Comparison of ENCODE assay signal across 8 cellular contexts in the genomic region with DNA sequence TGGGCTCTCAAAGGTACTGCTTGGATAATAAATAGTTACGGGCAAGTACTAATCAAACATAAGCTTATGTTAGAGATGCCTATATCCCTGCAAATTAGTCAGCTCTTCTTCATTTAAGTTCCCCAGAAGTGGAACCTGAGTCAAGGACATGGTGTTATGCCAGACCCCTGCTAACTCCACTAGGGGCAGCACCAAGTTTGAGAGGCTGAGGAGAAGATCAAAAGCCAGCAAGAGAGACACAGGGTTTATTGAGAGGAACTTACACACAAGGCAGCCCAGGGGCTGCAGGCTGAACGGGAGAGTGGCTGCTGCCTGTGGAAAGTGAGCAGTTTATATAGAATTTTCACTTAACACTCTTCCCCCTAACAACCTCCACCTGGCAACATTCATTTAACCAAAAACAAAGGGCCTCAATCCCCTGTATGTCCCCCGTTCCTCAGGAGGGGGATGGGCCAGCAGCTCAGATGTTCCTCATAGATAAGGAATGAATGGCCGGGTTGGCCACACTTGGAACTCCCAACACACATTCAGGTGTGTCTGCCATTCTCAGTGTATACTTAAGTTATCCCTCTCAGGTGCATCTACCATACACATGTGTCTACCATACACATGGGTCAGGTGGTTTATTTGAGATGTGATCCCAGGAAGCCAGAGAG.
A peak's percentile ranks its signal among the peaks of the same experiment; 100 is the strongest.
DNase-seq lines count a peak whose midpoint lies in the region; ATAC-seq, FAIRE-seq and TF ChIP-seq lines count a peak whose summit lies in the region.

No MANE protein-coding gene starts in this region.

- H3K9me2 ChIP-seq in HCT116 (ENCODE audit: insufficient read depth), result no peaks in the 10 kb centered on the region

- H3K4me2 ChIP-seq in HCT116 (ENCODE audit: low read length), result no peak overlapping the region
- no peak overlapping the region for H3K4me2 ChIP-seq in keratinocyte (ENCODE audit: control insufficient read depth, extremely low read depth, insufficient read depth, low read depth, low read length)

- DNase-seq in D721Med (ENCODE audit: insufficient read length, low spot score), result no peak
- DNase-seq in HCT116 (ENCODE audit: low read depth, low spot score), result no peak
- peak; percentile 21 for DNase-seq in SW480 (ENCODE audit: low spot score)
- no peak for DNase-seq in keratinocyte (ENCODE audit: low read depth, low spot score)
- no peak for DNase-seq in NCI-H510A (lab: John Stamatoyannopoulos, UW)
- DNase-seq in substantia nigra (lab: John Stamatoyannopoulos, UW), result no peak
- no peak for DNase-seq in thyroid gland

- FAIRE-seq in D721Med (lab: Jason Lieb, UNC) (no peak), keratinocyte (lab: Jason Lieb, UNC) (no peak)

- no peak for TF ChIP-seq POLR2A in HCT116 (IDR thresholded peaks at IDR 0.05; ENCODE audit: borderline replicate concordance, extremely low read depth, insufficient read depth, insufficient read length)
- TF ChIP-seq POLR2A in thyroid gland (IDR thresholded peaks at IDR 0.05), result no peak

- H3K27me3 ChIP-seq in HCT116 (ENCODE audit: insufficient read depth, low read length) (no peaks in the 10 kb centered on the region; the same call in 1 of the 2 replicates), keratinocyte (ENCODE audit: control insufficient read depth, extremely low read depth, insufficient read depth, low read length) (no peaks in the 10 kb centered on the region), thyroid gland (no peaks in the 10 kb centered on the region)

- RAD21 ChIA-PET in HCT116 (lab: Charles Lee; ENCODE audit: low non-redundant PET in 1 of 2, low total read pairs in 2 of 2, uncharacterized antibody in 2 of 2, unreplicated experiment in 2 of 2), result no interaction called here

- H3K4me3 ChIP-seq in HCT116 (replicated peaks in 1 of 2; ENCODE audit: low read depth in 1 of 2, low read length in 2 of 2) (no peak overlapping the region), keratinocyte (ENCODE audit: control insufficient read depth in 2 of 3, extremely low read depth in 1 of 3, insufficient read depth in 2 of 3, low read depth in 1 of 3, low read length in 3 of 3) (no peak overlapping the region), thyroid gland (replicated peaks in 1 of 3) (no peak overlapping the region)

- dilution Hi-C loops in keratinocyte (cut with MboI; ENCODE audit: extremely low pct_ligation_motif_present, low sequenced_read_pairs), result no loop called here

- no peaks in the 10 kb centered on the region for H3K9me3 ChIP-seq in HCT116 (ENCODE audit: control insufficient read depth in 1 of 2, insufficient read depth in 1 of 2, low read depth in 1 of 2, low read length in 2 of 2)
- no peaks in the 10 kb centered on the region for H3K9me3 ChIP-seq in keratinocyte (ENCODE audit: control insufficient read depth, low read depth, low read length)
- no peaks in the 10 kb centered on the region for H3K9me3 ChIP-seq in thyroid gland

- no peak overlapping the region for H3K27ac ChIP-seq in HCT116 (ENCODE audit: low read depth, low read length)
- no peak overlapping the region for H3K27ac ChIP-seq in keratinocyte (ENCODE audit: control insufficient read depth, insufficient read depth, low read length)
- no peak overlapping the region for H3K27ac ChIP-seq in substantia nigra (ENCODE audit: low read depth, low read length, poor library complexity, severe bottlenecking)
- H3K27ac ChIP-seq in thyroid gland, result peak overlapping the region in 1 of 3 donors; percentile 30

- H3K9ac ChIP-seq in HCT116 (ENCODE audit: low read length) (no peak overlapping the region), keratinocyte (ENCODE audit: control insufficient read depth, extremely low read depth, insufficient read depth, low read length) (no peak overlapping the region)

- H2AFZ ChIP-seq in HCT116 (ENCODE audit: low read depth, low read length, poor library complexity, severe bottlenecking) (no peak overlapping the region), keratinocyte (ENCODE audit: control insufficient read depth, low read length) (no peak overlapping the region)

- intact Hi-C loops in HCT116 (cut with micrococcal nuclease) (no loop called here), thyroid gland (cut with DNase I) (no loop called here)

- H3K4me1 ChIP-seq in HCT116 (ENCODE audit: control insufficient read depth in 1 of 2, insufficient read depth in 2 of 2, low read length in 2 of 2), result no peaks in the 10 kb centered on the region
- H3K4me1 ChIP-seq in keratinocyte (ENCODE audit: control insufficient read depth, extremely low read depth, insufficient read depth, low read length), result peaks cover 6% of the 10 kb centered on the region
- H3K4me1 ChIP-seq in thyroid gland, result peaks cover 16 to 25% of the 10 kb centered on the region in 2 donors

- no peaks in the 10 kb centered on the region for H3K9me1 ChIP-seq in keratinocyte (ENCODE audit: control insufficient read depth, extremely low read depth, insufficient read depth, low read length)

- ATAC-seq in HCT116 (peak; percentile 82), esophagus mucosa (no peak)

- WGBS in thyroid gland, 2 donors, result 63 to 75% methylated on average over 4 of the region's 4 CpGs

- H4K20me1 ChIP-seq in HCT116 (ENCODE audit: insufficient read depth), result no peaks in the 10 kb centered on the region
- no peaks in the 10 kb centered on the region for H4K20me1 ChIP-seq in keratinocyte (ENCODE audit: control insufficient read depth, extremely low read depth, insufficient read depth, low read length)

- POLR2A ChIA-PET in HCT116 (lab: Charles Lee), result no interaction called here

- TF ChIP-seq CTCF in D721Med (IDR thresholded peaks at IDR 0.05; ENCODE audit: insufficient read depth, missing control alignments) (peak; percentile 11), HCT116 (IDR thresholded peaks at IDR 0.05 in 2 of 3, conservative IDR thresholded peaks at IDR 0.05 in 1 of 3; ENCODE audit: borderline replicate concordance in 1 of 3, insufficient read depth in 1 of 3, low read depth in 2 of 3, low read length in 2 of 3) (peak in 2 of 3 experiments; percentile 64 to 65; a peak in 4 of 6 replicates), keratinocyte (optimal IDR thresholded peaks at IDR 0.05 in 1 of 3, IDR thresholded peaks at IDR 0.05 in 1 of 3, conservative IDR thresholded peaks at IDR 0.05 in 1 of 3; ENCODE audit: extremely low read depth in 1 of 3, insufficient read depth in 2 of 3, low read length in 3 of 3) (peak in 2 of 3 experiments; percentile 7 to 13), thyroid gland (IDR thresholded peaks at IDR 0.05) (peak in 2 of 6 experiments; percentile 21)

- CTCF ChIA-PET in HCT116 (lab: Charles Lee), result no interaction called here

- no peaks in the 10 kb centered on the region for H3K36me3 ChIP-seq in HCT116 (ENCODE audit: control insufficient read depth in 1 of 2, insufficient read depth in 2 of 2, low read length in 2 of 2)
- no peaks in the 10 kb centered on the region for H3K36me3 ChIP-seq in keratinocyte (ENCODE audit: control insufficient read depth in 2 of 2, extremely low read depth in 1 of 2, insufficient read depth in 2 of 2, low read length in 2 of 2)
- no peaks in the 10 kb centered on the region for H3K36me3 ChIP-seq in thyroid gland

- TF ChIP-seq RAD21 in HCT116 (IDR thresholded peaks at IDR 0.05; ENCODE audit: low read depth), result no peak

- BruUV-seq in HCT116 (replicated peaks; lab: Mats Ljungman, UMichigan), result no TSS peak

- H3K79me2 ChIP-seq in HCT116 (ENCODE audit: insufficient read depth, low read length) (no peaks in the 10 kb centered on the region), keratinocyte (ENCODE audit: control insufficient read depth, insufficient read depth, low read length) (no peaks in the 10 kb centered on the region)

TF ChIP-seq in HCT116, 20 proteins besides CTCF, POLR2A, EP300 and RAD21:
- TF ChIP-seq TCF7L2 (IDR thresholded peaks at IDR 0.05; ENCODE audit: borderline replicate concordance, extremely low read depth, insufficient read depth, insufficient read length) (peak; percentile 70), POLR2AphosphoS5 (IDR thresholded peaks at IDR 0.05; ENCODE audit: low read depth, low read length) (no peak)
